ENCODE assay signal across 9 cellular contexts in genomic region chr10:88027570-88027969, GRCh38.
A peak's percentile ranks its signal among the peaks of the same experiment; 100 is the strongest.
DNase-seq lines count a peak whose midpoint lies in the region; ATAC-seq and TF ChIP-seq lines count a peak whose summit lies in the region.
"Had no signal": no experiment of that assay in that cellular context is flagged by ENCODE, and none has a peak within 500 bp of the region (broad histone marks: within the 10 kb centered on the region; RNA-seq: fewer than 3 reads in every experiment).

No MANE protein-coding gene starts in this region.

- H3K27me3 Mint-ChIP-seq in CD14-positive monocyte (ENCODE audit: low read depth in 3 of 3) (no peaks in the 10 kb centered on the region), memory B cell (no peaks in the 10 kb centered on the region)

- TF ChIP-seq EP300 in esophagus muscularis mucosa (IDR thresholded peaks at IDR 0.05): no peak

- H3K27ac Mint-ChIP-seq in CD14-positive monocyte: peak overlapping the region; percentile 73 to 93 (median 86)
- H3K27ac Mint-ChIP-seq in memory B cell: peak overlapping the region; percentile 77
- H3K27ac Mint-ChIP-seq: HFFc6 had no signal

- H3K4me1 Mint-ChIP-seq in CD14-positive monocyte: peaks cover 32% of the 10 kb centered on the region
- H3K4me1 Mint-ChIP-seq in memory B cell: peaks cover 9% of the 10 kb centered on the region

- H3K4me3 Mint-ChIP-seq in CD14-positive monocyte (peak overlapping the region in 1 of 2 donors; percentile 61), memory B cell (peak overlapping the region; percentile 7)
- H3K4me3 Mint-ChIP-seq: HFFc6 had no signal

- H3K9me3 Mint-ChIP-seq in CD14-positive monocyte (peaks cover 0 to 5% (median 0%) of the 10 kb centered on the region in 7 donors), memory B cell (no peaks in the 10 kb centered on the region)
- H3K9me3 Mint-ChIP-seq: HFFc6 had no signal

- TF ChIP-seq CTCF in CD14-positive monocyte (IDR thresholded peaks at IDR 0.05) (no peak), esophagus muscularis mucosa (IDR thresholded peaks at IDR 0.05) (no peak)

- H3K9me3 ChIP-seq in esophagus muscularis mucosa: no peaks in the 10 kb centered on the region

- TF ChIP-seq POLR2A in esophagus muscularis mucosa (IDR thresholded peaks at IDR 0.05; ENCODE audit: low read depth): no peak

- no peaks in the 10 kb centered on the region for H3K36me3 ChIP-seq in esophagus muscularis mucosa

- no peaks in the 10 kb centered on the region for H3K27me3 ChIP-seq in esophagus muscularis mucosa

- intact Hi-C loops in CD14-positive monocyte (cut with micrococcal nuclease) (loop anchor here in 1 of 2 donors (10.0 kb wide), 1 partner anchor 87 kb away; no protein-coding TSS in a partner anchor), esophagus muscularis mucosa (cut with DNase I) (no loop called here)

- no peak overlapping the region for H3K4me3 ChIP-seq in esophagus muscularis mucosa

- H3K36me3 Mint-ChIP-seq in CD14-positive monocyte: no peaks in the 10 kb centered on the region
- no peaks in the 10 kb centered on the region for H3K36me3 Mint-ChIP-seq in memory B cell

- no peak overlapping the region for H3K27ac ChIP-seq in esophagus muscularis mucosa (replicated peaks in 1 of 4)

- WGBS in esophagus muscularis mucosa: 72% methylated on average over 4 of the region's 4 CpGs

- ATAC-seq in GM21576 (IDR thresholded peaks at IDR 0.05; ENCODE audit: unreplicated experiment): peak; percentile 45
- peak; percentile 50 for ATAC-seq in memory B cell (ENCODE audit: low read depth)

- DNase-seq in CD14-positive monocyte (ENCODE audit: low spot score): peak; percentile 70
- peak; percentile 79 for DNase-seq in OCI-M1 (lab: John Stamatoyannopoulos, UW)
- peak in 1 of 2 donors; percentile 2 for DNase-seq in memory B cell (ENCODE audit: low spot score in 2 of 2)
- DNase-seq in esophagus muscularis mucosa (ENCODE audit: extremely low spot score): no peak
- DNase-seq in hepatic stellate cell (ENCODE audit: low spot score): no peak
- no peak for DNase-seq in DMS79 (lab: John Stamatoyannopoulos, UW)
- DNase-seq in NCI-H82 treated with DMSO at 0.1 percent for 48 hours (lab: John Stamatoyannopoulos, UW; ENCODE audit: unreplicated experiment): no peak
- DNase-seq: HFFc6 had no signal

- no peaks in the 10 kb centered on the region for H3K4me1 ChIP-seq in esophagus muscularis mucosa

Comparison
In these comparisons a context has a peak if more than half of its experiments do, and no peak if none do; other contexts are left out.
1. DNase-seq: peak in CD14-positive monocyte (single experiment) and OCI-M1 (single experiment); none in esophagus muscularis mucosa (single experiment), hepatic stellate cell (single experiment), DMS79 (single experiment) and NCI-H82 treated with DMSO at 0.1 percent for 48 hours (single experiment).